Comparison of ENCODE assay signal across 18 cellular contexts in genomic region chr13:112525306-112525945, GRCh38.
"Had no signal": no experiment of that assay in that cellular context is flagged by ENCODE, and none has a peak within 500 bp of the region (broad histone marks: within the 10 kb centered on the region; RNA-seq: fewer than 3 reads in every experiment).

No MANE protein-coding gene starts in this region.

- H3K27ac ChIP-seq: epithelial cell of prostate, heart left ventricle, spleen, thoracic aorta, upper lobe of left lung had no signal

- H3K27me3 ChIP-seq: heart left ventricle, spleen, upper lobe of left lung had no signal

- H3K4me1 ChIP-seq: heart left ventricle, spleen, upper lobe of left lung had no signal

- DNase-seq: activated CD4-positive, alpha-beta T cell treated with anti-CD3 and anti-CD28 coated beads, Interleukin-2, amount 50 U/mL, for 48 hours; activated naive CD4-positive, alpha-beta T cell treated with Interleukin-2 at 50 U/mL for 16 hours; activated naive CD8-positive, alpha-beta T cell treated with anti-CD3 and anti-CD28 coated beads for 36 hours; activated T-cell treated with anti-CD3 and anti-CD28 coated beads, Interleukin-2, amount 50 U/mL, for 48 hours; heart left ventricle; left ventricle myocardium superior; midbrain; natural killer cell; spleen; stimulated activated CD4-positive, alpha-beta T cell treated with anti-CD3 and anti-CD28 coated beads, Interleukin-4, amount 100 ng/mL, for 1 hour; stimulated activated naive CD4-positive, alpha-beta T cell treated with Interleukin-2 at 50 U/mL for 16 hours; upper lobe of left lung had no signal

- H3K9me3 ChIP-seq: heart left ventricle, spleen, thoracic aorta, upper lobe of left lung had no signal

- ATAC-seq: heart left ventricle, left ventricle myocardium superior, WTC11 had no signal

- FAIRE-seq: astrocyte, colon, islet of Langerhans had no signal

- H3K4me3 ChIP-seq: heart left ventricle, spleen, thoracic aorta, upper lobe of left lung had no signal
